In the genomic region with DNA sequence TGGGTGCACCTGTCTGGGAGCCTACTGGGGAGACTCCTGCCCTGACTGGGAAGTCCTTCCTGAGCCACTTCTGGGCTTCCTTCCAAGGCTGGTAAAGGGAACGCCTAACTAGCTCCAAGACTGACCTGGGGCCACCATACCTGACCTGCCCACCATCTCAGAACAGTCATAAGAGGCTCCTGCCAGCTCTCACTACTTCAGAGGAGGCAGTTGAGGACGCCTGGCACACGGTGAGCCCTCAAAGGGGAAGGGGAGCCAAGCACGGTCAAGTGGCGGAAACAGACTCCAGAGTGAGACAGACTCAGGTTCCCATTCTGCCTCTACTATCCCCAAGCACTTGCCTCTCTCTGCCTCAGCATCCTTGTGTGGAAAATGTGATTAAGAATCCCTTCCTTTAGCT, we compare ENCODE assay signal across 15 cellular contexts. TPM values are rescaled to one million over a fixed set of nuclear protein-coding genes. Genes with fewer than 3 reads are reported as not detected.
"Had no signal": no experiment of that assay in that cellular context is flagged by ENCODE, and none has a peak within 500 bp of the region (broad histone marks: within the 10 kb centered on the region; RNA-seq: fewer than 3 reads in every experiment).

No MANE protein-coding gene starts in this region.

- H3K4me3 ChIP-seq: coronary artery, dorsolateral prefrontal cortex, gastrocnemius medialis, pancreas, testis, transverse colon, uterus had no signal

- H3K36me3 Mint-ChIP-seq: natural killer cell had no signal

- H3K27me3 ChIP-seq: dorsolateral prefrontal cortex, gastrocnemius medialis, pancreas, testis, transverse colon, uterus had no signal

- H3K4me3 Mint-ChIP-seq: immature natural killer cell, natural killer cell, neural crest cell had no signal

- H3K9me3 ChIP-seq: gastrocnemius medialis, pancreas, testis, transverse colon, uterus had no signal

- H3K4me1 ChIP-seq: gastrocnemius medialis, pancreas, transverse colon, uterus had no signal

- H3K27ac ChIP-seq: coronary artery, gastrocnemius medialis, pancreas, testis, transverse colon, uterus had no signal

- H3K27ac Mint-ChIP-seq: immature natural killer cell, natural killer cell, progenitor cell of endocrine pancreas had no signal

- H3K36me3 ChIP-seq: uterus had no signal

- H3K27me3 Mint-ChIP-seq: progenitor cell of endocrine pancreas had no signal

- DNase-seq: dorsolateral prefrontal cortex, gastrocnemius medialis, natural killer cell, occipital lobe, small intestine, uterus had no signal

- ATAC-seq: gastrocnemius medialis had no signal

RNA-seq across cellular contexts. Expression of gene BIK, which starts 25.0 kb away (rescaled TPM):
- total RNA-seq: chondrocyte, gastrocnemius medialis, myocyte, occipital lobe had no signal
